ENCODE assay signal across 16 cellular contexts in the genomic region with DNA sequence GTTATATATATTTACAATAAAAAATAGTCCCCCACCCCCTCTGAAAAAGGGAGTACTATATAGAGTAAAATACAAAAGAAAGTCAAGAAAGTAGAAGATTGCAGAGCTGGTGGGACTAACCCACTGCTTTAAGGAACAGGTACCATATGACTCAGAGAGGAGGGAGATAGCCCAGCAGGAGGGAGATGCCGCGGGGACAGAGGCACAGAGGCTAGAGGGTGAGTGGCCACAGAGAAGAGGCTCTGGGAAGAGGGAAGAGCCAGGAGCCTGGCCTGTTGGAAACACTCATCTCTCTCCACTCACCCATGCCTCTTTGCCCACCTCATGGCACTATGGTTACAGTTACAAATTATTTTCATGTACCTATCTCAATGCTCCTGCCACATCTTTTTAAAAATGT. TPM values are rescaled to one million over a fixed set of nuclear protein-coding genes. Genes with fewer than 3 reads are reported as not detected.
"Had no signal": no experiment of that assay in that cellular context is flagged by ENCODE, and none has a peak within 500 bp of the region (broad histone marks: within the 10 kb centered on the region; RNA-seq: fewer than 3 reads in every experiment).

No MANE protein-coding gene starts in this region.

- H3K9me3 ChIP-seq: lower lobe of right lung, psoas muscle, right lobe of liver, SK-N-SH, testis had no signal

- H3K27me3 ChIP-seq: cardiac muscle cell, right lobe of liver, testis had no signal

- H3K4me3 Mint-ChIP-seq: activated T-cell treated with anti-CD3 and anti-CD28 coated beads, Interleukin-2, amount 50 U/mL, for 4 hours; mesothelial cell of epicardium; stimulated activated naive CD8-positive, alpha-beta T cell treated with anti-CD3 and anti-CD28 coated beads, Interleukin-15, Interleukin-2, amounts not matched to agents 100 ng/mL and 50 ng/mL, for 24 hours; T-helper 1 cell treated with Interleukin-12 subunit alpha and Interleukin-12 subunit beta and Interleukin-4 antibody, amounts not matched to agents 30 μg/mL and 1 μg/mL, for 36 hours had no signal

- H3K9me3 Mint-ChIP-seq: activated T-cell treated with anti-CD3 and anti-CD28 coated beads, Interleukin-2, amount 50 U/mL, for 4 hours; mesothelial cell of epicardium; stimulated activated naive CD8-positive, alpha-beta T cell treated with anti-CD3 and anti-CD28 coated beads, Interleukin-15, Interleukin-2, amounts not matched to agents 100 ng/mL and 50 ng/mL, for 24 hours; T-helper 1 cell treated with Interleukin-12 subunit alpha and Interleukin-12 subunit beta and Interleukin-4 antibody, amounts not matched to agents 30 μg/mL and 1 μg/mL, for 36 hours had no signal

- H3K4me3 ChIP-seq: cardiac muscle cell, lower lobe of right lung, psoas muscle, right lobe of liver, testis had no signal

- H3K36me3 ChIP-seq: cardiac muscle cell, lower lobe of right lung, right lobe of liver had no signal

- H3K27ac Mint-ChIP-seq: mesothelial cell of epicardium; stimulated activated naive CD8-positive, alpha-beta T cell treated with anti-CD3 and anti-CD28 coated beads, Interleukin-15, Interleukin-2, amounts not matched to agents 100 ng/mL and 50 ng/mL, for 24 hours had no signal

- H3K27ac ChIP-seq: cardiac muscle cell, psoas muscle, right lobe of liver, testis had no signal

- H3K36me3 Mint-ChIP-seq: mesothelial cell of epicardium had no signal

- ATAC-seq: activated T-cell treated with anti-CD3 and anti-CD28 coated beads, Interleukin-2, amount 50 U/mL, for 4 hours; left cardiac atrium; lower lobe of right lung; psoas muscle; right lobe of liver had no signal

- H3K4me1 ChIP-seq: right lobe of liver had no signal

- DNase-seq: activated CD4-positive, alpha-beta T cell treated with anti-CD3 and anti-CD28 coated beads, Interleukin-2, amount 50 U/mL, for 1 hour; activated T-cell treated with anti-CD3 and anti-CD28 coated beads, Interleukin-2, amount 50 U/mL, for 4 hours; effector CD8-positive, alpha-beta T cell; hypothalamus; left cardiac atrium; lower lobe of right lung; psoas muscle; right lobe of liver; SK-N-SH; stimulated activated CD4-positive, alpha-beta T cell treated with anti-CD3 and anti-CD28 coated beads, Interleukin-12 subunit alpha, Interleukin-12 subunit beta, amount 100 ng/mL, for 4 hours; testis had no signal

- H3K27me3 Mint-ChIP-seq: stimulated activated naive CD8-positive, alpha-beta T cell treated with anti-CD3 and anti-CD28 coated beads, Interleukin-15, Interleukin-2, amounts not matched to agents 100 ng/mL and 50 ng/mL, for 24 hours had no signal

RNA-seq across cellular contexts. Expression of gene LYVE1, which starts 53.6 kb away (rescaled TPM):
- total RNA-seq: cardiac muscle cell, myocyte had no signal
- polyA plus RNA-seq: cardiac muscle cell, SK-N-SH had no signal
